Comparison of ENCODE assay signal across 8 cellular contexts in genomic region chr2:176997074-176997791, GRCh38.
DNase-seq lines count a peak whose midpoint lies in the region; ATAC-seq and TF ChIP-seq lines count a peak whose summit lies in the region.

No MANE protein-coding gene starts in this region.

- H3K27me3 Mint-ChIP-seq in activated CD4-positive, alpha-beta T cell treated with anti-CD3 and anti-CD28 coated beads, Interleukin-2, amount 10 ng/mL, durations not matched to agents 7 days and 5 days: peaks cover 6% of the 10 kb centered on the region
- H3K27me3 Mint-ChIP-seq in activated B cell treated with CpG ODN at 0.5 μM for 24 hours: no peaks in the 10 kb centered on the region

- peak overlapping the region; percentile 78 for H3K27ac Mint-ChIP-seq in activated CD4-positive, alpha-beta T cell treated with anti-CD3 and anti-CD28 coated beads, Interleukin-2, amount 10 ng/mL, durations not matched to agents 7 days and 5 days
- no peak overlapping the region for H3K27ac Mint-ChIP-seq in activated B cell treated with CpG ODN at 0.5 μM for 24 hours

- no peak overlapping the region for H3K4me3 ChIP-seq in mucosa of descending colon

- peaks cover 5% of the 10 kb centered on the region for H3K4me1 ChIP-seq in mucosa of descending colon (ENCODE audit: low read depth)

- H3K4me3 Mint-ChIP-seq in activated CD4-positive, alpha-beta T cell treated with anti-CD3 and anti-CD28 coated beads, Interleukin-2, amount 10 ng/mL, durations not matched to agents 7 days and 5 days: no peak overlapping the region
- H3K4me3 Mint-ChIP-seq in activated B cell treated with CpG ODN at 0.5 μM for 24 hours: peak overlapping the region; percentile 1

- intact Hi-C loops in activated B cell treated with CpG ODN at 0.5 μM for 24 hours (cut with micrococcal nuclease): no loop called here
- intact Hi-C loops in mucosa of descending colon (cut with DNase I, micrococcal nuclease): no loop called here

- peaks cover 2% of the 10 kb centered on the region for H3K9me3 Mint-ChIP-seq in activated CD4-positive, alpha-beta T cell treated with anti-CD3 and anti-CD28 coated beads, Interleukin-2, amount 10 ng/mL, durations not matched to agents 7 days and 5 days
- no peaks in the 10 kb centered on the region for H3K9me3 Mint-ChIP-seq in activated B cell treated with CpG ODN at 0.5 μM for 24 hours

- no peak for DNase-seq in activated CD4-positive, alpha-beta T cell treated with anti-CD3 and anti-CD28 coated beads, Interleukin-2, amount 10 ng/mL, durations not matched to agents 7 days and 5 days
- DNase-seq in activated CD4-positive, alpha-beta T cell treated with anti-CD3 and anti-CD28 coated beads, Interleukin-2, amount 50 U/mL, for 1 hour: no peak
- DNase-seq in activated B cell treated with CpG ODN at 0.5 μM for 24 hours (no peak), mucosa of descending colon (peak in 1 of 3 donors; percentile 40), substantia nigra (lab: John Stamatoyannopoulos, UW) (no peak), NCI-H2171 (lab: John Stamatoyannopoulos, UW) (no peak), DMS114 treated with DMSO at 0.1 percent for 48 hours (lab: John Stamatoyannopoulos, UW; ENCODE audit: unreplicated experiment) (no peak)

- H3K9me3 ChIP-seq in mucosa of descending colon: no peaks in the 10 kb centered on the region

- POLR2A ChIA-PET in activated CD4-positive, alpha-beta T cell treated with anti-CD3 and anti-CD28 coated beads, Interleukin-2, amount 10 ng/mL, durations not matched to agents 7 days and 5 days (lab: Charles Lee): no interaction called here
- POLR2A ChIA-PET in activated B cell treated with CpG ODN at 0.5 μM for 24 hours (lab: Charles Lee): no interaction called here

- TF ChIP-seq CTCF in activated B cell treated with CpG ODN at 0.5 μM for 24 hours (IDR thresholded peaks at IDR 0.05) (no peak), mucosa of descending colon (IDR thresholded peaks at IDR 0.05) (no peak)

- no peaks in the 10 kb centered on the region for H3K36me3 ChIP-seq in mucosa of descending colon (ENCODE audit: low read depth)

- peaks cover 20% of the 10 kb centered on the region for H3K4me1 Mint-ChIP-seq in activated CD4-positive, alpha-beta T cell treated with anti-CD3 and anti-CD28 coated beads, Interleukin-2, amount 10 ng/mL, durations not matched to agents 7 days and 5 days
- H3K4me1 Mint-ChIP-seq in activated B cell treated with CpG ODN at 0.5 μM for 24 hours: peaks cover 19% of the 10 kb centered on the region

- H3K27ac ChIP-seq in substantia nigra (ENCODE audit: low read depth, low read length, poor library complexity, severe bottlenecking): no peak overlapping the region

- peaks cover 3% of the 10 kb centered on the region for H3K36me3 Mint-ChIP-seq in activated CD4-positive, alpha-beta T cell treated with anti-CD3 and anti-CD28 coated beads, Interleukin-2, amount 10 ng/mL, durations not matched to agents 7 days and 5 days (ENCODE audit: low read depth)
- H3K36me3 Mint-ChIP-seq in activated B cell treated with CpG ODN at 0.5 μM for 24 hours (ENCODE audit: low read depth): no peaks in the 10 kb centered on the region

- CTCF ChIA-PET in activated CD4-positive, alpha-beta T cell treated with anti-CD3 and anti-CD28 coated beads, Interleukin-2, amount 10 ng/mL, durations not matched to agents 7 days and 5 days (lab: Charles Lee): interaction anchor here (1.0 kb wide), 1 partner anchor 12 kb away, joined by 3 read pairs; no protein-coding TSS in a partner anchor
- CTCF ChIA-PET in activated B cell treated with CpG ODN at 0.5 μM for 24 hours (lab: Charles Lee): no interaction called here

- ATAC-seq in HG02938 (IDR thresholded peaks at IDR 0.05; ENCODE audit: unreplicated experiment) (peak; percentile 79), activated B cell treated with CpG ODN at 0.5 μM for 24 hours (ENCODE audit: low read depth) (peak; percentile 58), mucosa of descending colon (peak; percentile 98)
